Comparison of ENCODE assay signal across 8 cellular contexts in the genomic region with DNA sequence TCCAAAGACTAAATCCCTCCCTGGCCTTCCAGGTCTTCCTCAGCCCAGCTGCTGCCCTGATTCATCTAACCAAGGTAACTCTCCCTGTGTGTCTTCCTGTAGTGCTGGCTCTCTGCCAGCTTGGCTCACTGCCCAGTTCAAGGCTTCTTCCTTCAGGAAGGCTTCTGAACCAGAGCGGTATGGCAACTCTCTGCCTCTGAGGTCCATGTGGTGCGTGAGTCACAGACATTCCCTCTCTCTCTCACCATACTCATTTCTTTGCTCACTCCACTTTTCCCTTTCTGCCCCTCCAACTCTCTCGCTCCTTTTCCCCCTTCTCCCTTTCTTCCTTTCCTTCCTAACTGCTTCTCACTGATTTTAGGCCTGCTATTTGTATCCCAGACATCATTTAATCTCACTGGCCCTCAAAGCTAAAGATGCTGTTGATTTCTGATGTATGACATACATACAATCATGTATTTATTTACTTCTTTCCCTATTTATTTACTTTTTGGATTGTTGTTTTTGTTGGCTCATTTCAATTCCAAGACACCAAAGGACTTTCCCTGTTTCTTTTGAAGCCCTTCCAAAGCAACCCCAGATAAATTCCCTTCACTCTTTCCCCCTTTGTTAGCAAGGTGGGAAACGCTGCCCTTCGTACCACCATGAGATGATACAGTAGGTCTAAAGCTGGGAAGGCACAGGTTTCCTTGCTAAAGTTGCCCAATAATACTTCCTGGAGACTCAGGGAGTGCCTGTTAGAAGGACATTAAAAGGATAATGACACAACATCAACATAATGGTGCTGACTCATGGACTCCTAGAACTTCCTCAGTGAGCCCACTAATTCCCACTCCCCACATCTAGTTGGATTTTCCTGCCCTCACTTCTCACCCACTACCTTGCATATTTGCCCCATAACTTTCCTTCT. TPM values are rescaled to one million over a fixed set of nuclear protein-coding genes. Genes with fewer than 3 reads are reported as not detected.
DNase-seq lines count a peak whose midpoint lies in the region; ATAC-seq and TF ChIP-seq lines count a peak whose summit lies in the region.

No MANE protein-coding gene starts in this region.

- H4K8ac ChIP-seq in neuronal stem cell (ENCODE audit: low read depth, low read length) = no peak overlapping the region

- DNase-seq in Calu3 (peak; percentile 95), MG63 (peak; percentile 98), RWPE1 (ENCODE audit: low spot score) (peak; percentile 95), erythroblast (lab: John Stamatoyannopoulos, UW) (peak; percentile 20 to 69), pons (ENCODE audit: low spot score) (peak; percentile 38), endodermal cell (no peak), neuronal stem cell (ENCODE audit: low spot score) (no peak)

- no peak overlapping the region for H3K4me3 ChIP-seq in MG63
- no peak overlapping the region for H3K4me3 ChIP-seq in endodermal cell (ENCODE audit: low read length)
- H3K4me3 ChIP-seq in neuronal stem cell (ENCODE audit: low read length in 2 of 2) = no peak overlapping the region

- no peak overlapping the region for H2BK5ac ChIP-seq in neuronal stem cell (ENCODE audit: low read length)

- no peaks in the 10 kb centered on the region for H3K4me1 ChIP-seq in endodermal cell (ENCODE audit: control insufficient read depth, insufficient read depth, low read length)
- no peaks in the 10 kb centered on the region for H3K4me1 ChIP-seq in neuronal stem cell (ENCODE audit: control insufficient read depth in 2 of 2, insufficient read depth in 1 of 2, low read depth in 1 of 2, low read length in 2 of 2)

- H3K27ac ChIP-seq in RWPE1 (peak overlapping the region; percentile 80), endodermal cell (ENCODE audit: low read depth, low read length) (no peak overlapping the region), neuronal stem cell (replicated peaks; ENCODE audit: low read length) (no peak overlapping the region)

- H3K36me3 Mint-ChIP-seq in Calu3 (ENCODE audit: insufficient read depth, unreplicated experiment) (no peaks in the 10 kb centered on the region), endodermal cell (ENCODE audit: low read depth) (no peaks in the 10 kb centered on the region)

- no peak for ATAC-seq in GM18858 (IDR thresholded peaks at IDR 0.05; ENCODE audit: unreplicated experiment)

- H2AFZ ChIP-seq in neuronal stem cell (ENCODE audit: low read length) = no peak overlapping the region

- intact Hi-C loops in Calu3 (cut with micrococcal nuclease; ENCODE audit: unreplicated experiment) = no loop called here

- no peak overlapping the region for H2BK12ac ChIP-seq in neuronal stem cell (ENCODE audit: low read length)

- no peaks in the 10 kb centered on the region for H3K79me1 ChIP-seq in neuronal stem cell (ENCODE audit: low read depth, low read length)

- no peaks in the 10 kb centered on the region for H3K9me3 ChIP-seq in MG63
- no peaks in the 10 kb centered on the region for H3K9me3 ChIP-seq in endodermal cell (ENCODE audit: control insufficient read depth, low read length)
- no peaks in the 10 kb centered on the region for H3K9me3 ChIP-seq in neuronal stem cell (replicated peaks in 1 of 2; ENCODE audit: control insufficient read depth in 2 of 2, insufficient read depth in 1 of 2, low read depth in 1 of 2, low read length in 2 of 2)

- H3K36me3 ChIP-seq in MG63 (no peaks in the 10 kb centered on the region; the same call in 1 of the 2 replicates), endodermal cell (ENCODE audit: control insufficient read depth, insufficient read depth, low read length) (no peaks in the 10 kb centered on the region), neuronal stem cell (replicated peaks in 1 of 2; ENCODE audit: control insufficient read depth in 2 of 2, insufficient read depth in 2 of 2, low read length in 2 of 2) (no peaks in the 10 kb centered on the region)

- CTCF ChIA-PET in Calu3 (lab: Charles Lee) (interaction anchor here (0.5 to 1.6 kb wide), 7 partner anchors 9 to 703 kb away, joined by 3 to 8 read pairs (median 4); no protein-coding TSS in a partner anchor), RWPE1 (lab: Yijun Ruan, JAX) (interaction anchor here (0.6 to 0.9 kb wide), 3 partner anchors 66 to 134 kb away, joined by 3 to 7 read pairs (median 6); no protein-coding TSS in a partner anchor)

- H3K14ac ChIP-seq in neuronal stem cell (ENCODE audit: low read length) = no peak overlapping the region

- H3K23ac ChIP-seq in neuronal stem cell (ENCODE audit: low read depth, low read length, poor library complexity) = no peak overlapping the region

- H3K27me3 Mint-ChIP-seq in Calu3 (ENCODE audit: unreplicated experiment) (no peaks in the 10 kb centered on the region), endodermal cell (ENCODE audit: insufficient read depth) (peaks cover 1% of the 10 kb centered on the region)

- no peak overlapping the region for H3K4me3 Mint-ChIP-seq in Calu3 (ENCODE audit: low read depth, unreplicated experiment)
- no peak overlapping the region for H3K4me3 Mint-ChIP-seq in endodermal cell

- H3K9me3 Mint-ChIP-seq in Calu3 (ENCODE audit: low read depth, unreplicated experiment) = no peaks in the 10 kb centered on the region
- H3K9me3 Mint-ChIP-seq in endodermal cell = no peaks in the 10 kb centered on the region

- POLR2A ChIA-PET in RWPE1 (lab: Yijun Ruan, JAX; ENCODE audit: low non-redundant PET) = no interaction called here

- H3K27ac Mint-ChIP-seq in Calu3 (ENCODE audit: unreplicated experiment) (no peak overlapping the region), endodermal cell (no peak overlapping the region)

- H3K27me3 ChIP-seq in MG63 (no peaks in the 10 kb centered on the region), endodermal cell (ENCODE audit: control insufficient read depth, insufficient read depth, low read length, poor library complexity, severe bottlenecking) (peaks cover 4% of the 10 kb centered on the region), neuronal stem cell (ENCODE audit: control insufficient read depth in 3 of 3, insufficient read depth in 3 of 3, low read depth in 1 of 3, low read length in 3 of 3) (peaks cover 0 to 32% (median 0%) of the 10 kb centered on the region in 3 experiments)

- TF ChIP-seq POLR2A in erythroblast (IDR thresholded peaks at IDR 0.05; ENCODE audit: low read length) = no peak

- BruUV-seq in Calu3 (replicated peaks; lab: Mats Ljungman, UMichigan) = no TSS peak

- H2BK15ac ChIP-seq in neuronal stem cell (ENCODE audit: low read length) = no peak overlapping the region

- H3K9ac ChIP-seq in endodermal cell (ENCODE audit: extremely low read depth, low read length, poor library complexity, severe bottlenecking) = no peak overlapping the region
- no peak overlapping the region for H3K9ac ChIP-seq in neuronal stem cell (ENCODE audit: low read depth, low read length, poor library complexity)

- H2AK5ac ChIP-seq in neuronal stem cell (ENCODE audit: low read depth, low read length) = no peak overlapping the region

- H3K18ac ChIP-seq in neuronal stem cell (ENCODE audit: low read length) = no peak overlapping the region

- 91 to 94% methylated on average over 4 to 5 of the region's 5 CpGs for WGBS in endodermal cell (ENCODE audit: insufficient coverage in 1 of 2, insufficient read length in 1 of 2), 2 experiments
- no CpG with 5 or more reads among the region's 5 CpGs for whole genome bisulfite sequencing in neuronal stem cell (ENCODE audit: extremely low coverage in 2 of 2, insufficient read length in 2 of 2, insufficient replicate concordance in 1 of 2), 2 donors

- no peak overlapping the region for H3K4ac ChIP-seq in neuronal stem cell (ENCODE audit: low read length)

- no peak overlapping the region for H3K4me2 ChIP-seq in neuronal stem cell (ENCODE audit: insufficient read depth, low read length, poor library complexity, severe bottlenecking)

- TF ChIP-seq CTCF in Calu3 (IDR thresholded peaks at IDR 0.05; ENCODE audit: unreplicated experiment) (no peak), RWPE1 (conservative IDR thresholded peaks at IDR 0.05; ENCODE audit: low read depth) (no peak), endodermal cell (conservative IDR thresholded peaks at IDR 0.05) (no peak)

- H2BK120ac ChIP-seq in neuronal stem cell (ENCODE audit: low read depth, low read length) = no peak overlapping the region

- H3K4me1 Mint-ChIP-seq in Calu3 (ENCODE audit: low read depth, unreplicated experiment) = no peaks in the 10 kb centered on the region
- H3K4me1 Mint-ChIP-seq in endodermal cell = no peaks in the 10 kb centered on the region

- H4K91ac ChIP-seq in neuronal stem cell (ENCODE audit: low read depth, low read length, poor library complexity) = no peak overlapping the region

RNA-seq across cellular contexts. Expression of gene CFAP45, which starts 17.8 kb away (rescaled TPM):
- total RNA-seq in Calu3 (2022) = 1.6 and 1.8 TPM in 2 replicates
- total RNA-seq in MG63 (2014; rRNA removed; shearing (Covaris generic); ENCODE audit: low replicate concordance) = 0.10 and 0.39 TPM in 2 replicates
- total RNA-seq in endodermal cell = under 1 TPM; 0.49 to 0.55 TPM
- 0.96 TPM for polyA plus RNA-seq in endodermal cell (2013, experiment 1 of 2)
- 0.54 TPM for polyA plus RNA-seq in endodermal cell (2013, experiment 2 of 2)
- polyA plus RNA-seq in neuronal stem cell (2013, experiment 1 of 2) = 0.32 TPM
- 0.47 TPM for polyA plus RNA-seq in neuronal stem cell (2013, experiment 2 of 2)

RNA-seq across cellular contexts. Expression of gene VSIG8, which starts 19.7 kb away (rescaled TPM):
- total RNA-seq in Calu3 (2022) (not detected in 2 replicates), endodermal cell (not detected)
- not detected in 2 replicates for total RNA-seq in MG63 (2014; rRNA removed; shearing (Covaris generic); ENCODE audit: low replicate concordance)
- polyA plus RNA-seq in endodermal cell (2013, experiment 1 of 2) = not detected
- polyA plus RNA-seq in endodermal cell (2013, experiment 2 of 2) = not detected
- polyA plus RNA-seq in neuronal stem cell (2013, experiment 1 of 2) = not detected
- polyA plus RNA-seq in neuronal stem cell (2013, experiment 2 of 2) = not detected

RNA-seq across cellular contexts. Expression of gene TAGLN2, which starts 43.1 kb away (rescaled TPM):
- total RNA-seq in Calu3 (2022) (612 and 708 TPM in 2 replicates), endodermal cell (100 to 1,000 TPM; 136 to 221 TPM)
- 651 and 1,079 TPM in 2 replicates for total RNA-seq in MG63 (2014; rRNA removed; shearing (Covaris generic); ENCODE audit: low replicate concordance)
- polyA plus RNA-seq in endodermal cell (2013, experiment 1 of 2) = 141 TPM
- polyA plus RNA-seq in endodermal cell (2013, experiment 2 of 2) = 179 TPM
- polyA plus RNA-seq in neuronal stem cell (2013, experiment 1 of 2) = 27.0 TPM
- polyA plus RNA-seq in neuronal stem cell (2013, experiment 2 of 2) = 26.7 TPM

RNA-seq across cellular contexts. Expression of gene SLAMF8, which starts 55.5 kb away (rescaled TPM):
- total RNA-seq in Calu3 (2022) (not detected in 2 replicates), endodermal cell (not detected)
- total RNA-seq in MG63 (2014; rRNA removed; shearing (Covaris generic); ENCODE audit: low replicate concordance) = not detected in 2 replicates
- polyA plus RNA-seq in endodermal cell (2013, experiment 1 of 2) = not detected
- not detected for polyA plus RNA-seq in endodermal cell (2013, experiment 2 of 2)
- polyA plus RNA-seq in neuronal stem cell (2013, experiment 1 of 2) = not detected
- polyA plus RNA-seq in neuronal stem cell (2013, experiment 2 of 2) = not detected

Comparison
In these comparisons a context has a peak if more than half of its experiments do, and no peak if none do; other contexts are left out.
1. DNase-seq: peak in Calu3 (single experiment), MG63 (single experiment), RWPE1 (single experiment), erythroblast (2 of 2) and pons (single experiment); none in endodermal cell (single experiment) and neuronal stem cell (single experiment).